Comparison of ENCODE assay signal across 19 cellular contexts in the genomic region with DNA sequence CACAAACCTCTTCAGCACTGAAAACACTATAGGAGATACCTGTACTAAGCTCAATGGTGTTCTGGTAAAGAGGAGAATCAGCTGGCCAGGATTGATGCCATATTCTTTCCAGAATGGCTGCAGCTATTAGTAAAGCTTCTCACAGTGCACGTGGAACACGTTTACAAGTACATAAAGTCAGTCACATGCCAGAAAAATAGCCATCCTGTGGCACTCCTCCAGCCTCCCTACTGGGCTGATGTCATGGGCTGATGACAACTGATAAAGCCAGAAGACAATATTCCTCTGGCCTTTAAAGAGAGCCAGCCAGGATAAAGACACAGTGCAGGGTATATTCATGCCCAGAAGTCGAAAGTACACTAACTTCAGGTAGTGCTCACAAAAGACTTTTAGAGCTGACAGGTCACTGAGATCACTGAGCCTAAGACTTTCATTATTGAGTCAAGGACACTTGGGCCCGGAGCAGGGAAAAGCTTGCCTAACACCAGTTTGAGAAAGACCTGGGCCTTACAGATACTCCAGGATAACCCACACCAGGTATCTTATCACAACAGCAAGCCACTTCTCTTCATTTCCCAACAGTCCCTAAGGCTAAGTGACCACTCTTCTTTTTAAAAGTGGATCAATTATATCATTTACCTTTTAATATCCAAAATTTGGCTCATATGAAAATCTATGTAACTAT. TPM values are rescaled to one million over a fixed set of nuclear protein-coding genes. Genes with fewer than 3 reads are reported as not detected.
DNase-seq lines count a peak whose midpoint lies in the region; ATAC-seq and TF ChIP-seq lines count a peak whose summit lies in the region.
"Had no signal": no experiment of that assay in that cellular context is flagged by ENCODE, and none has a peak within 500 bp of the region (broad histone marks: within the 10 kb centered on the region; RNA-seq: fewer than 3 reads in every experiment).

No MANE protein-coding gene starts in this region.

- ATAC-seq in HG03045 (IDR thresholded peaks at IDR 0.05; ENCODE audit: unreplicated experiment) = no peak
- ATAC-seq: gastroesophageal sphincter, T-cell had no signal

- no peak overlapping the region for H3K4me3 ChIP-seq in BE2C (ENCODE audit: low read depth, low read length)
- H3K4me3 ChIP-seq in LNCaP clone FGC (ENCODE audit: low read depth, low read length) = no peak overlapping the region
- H3K4me3 ChIP-seq: BLaER1, coronary artery, gastroesophageal sphincter, smooth muscle cell had no signal

- H3K27me3 ChIP-seq in BE2C = no peaks in the 10 kb centered on the region
- H3K27me3 ChIP-seq: BLaER1, gastroesophageal sphincter had no signal

- no peaks in the 10 kb centered on the region for H3K9me3 ChIP-seq in BE2C
- H3K9me3 ChIP-seq: BLaER1, gastroesophageal sphincter had no signal

- H3K4me1 ChIP-seq in BE2C = peaks cover 4% of the 10 kb centered on the region; the same call in 1 of the 2 replicates

- H3K36me3 ChIP-seq in BE2C = peaks cover 17% of the 10 kb centered on the region

- no peak for TF ChIP-seq CTCF in BE2C (IDR thresholded peaks at IDR 0.05; ENCODE audit: low read depth, low read length)
- no peak for TF ChIP-seq CTCF in LNCaP clone FGC (IDR thresholded peaks at IDR 0.05; ENCODE audit: control insufficient read depth, extremely low read depth, insufficient read depth)

- peak; percentile 40 for DNase-seq in BE2C
- DNase-seq in LNCaP clone FGC (ENCODE audit: low read depth) = peak; percentile 97
- DNase-seq in dermis blood vessel endothelial cell = peak; percentile 27
- peak; percentile 8 to 80 for DNase-seq in lung microvascular endothelial cell (ENCODE audit: low read depth in 2 of 2)
- DNase-seq in medulla oblongata (ENCODE audit: extremely low spot score) = no peak
- DNase-seq in T-helper 2 cell = no peak
- no peak for DNase-seq in inferior parietal cortex (ENCODE audit: extremely low spot score)
- DNase-seq: activated CD4-positive, alpha-beta memory T cell treated with anti-CD3 and anti-CD28 coated beads for 36 hours; activated naive CD4-positive, alpha-beta T cell treated with Interleukin-2 at 50 U/mL for 16 hours; mammary epithelial cell; naive B cell; NCI-H2227 treated with DMSO at 0.1 percent for 48 hours; stimulated activated CD8-positive, alpha-beta memory T cell treated with anti-CD3 and anti-CD28 coated beads, Interleukin-4, amount 100 ng/mL, for 48 hours; T-cell had no signal

RNA-seq across cellular contexts. Expression of a gene that starts 29.4 kb away (rescaled TPM):
- 12.7 TPM for polyA plus RNA-seq in BE2C (2012; ENCODE audit: insufficient read depth, insufficient read length, low read depth)
- 3.1 and 5.4 TPM in 2 replicates for total RNA-seq in dermis blood vessel endothelial cell
- 2.6 TPM in 2 replicates for total RNA-seq in lung microvascular endothelial cell

RNA-seq across cellular contexts. Expression of a gene that starts 29.7 kb away (rescaled TPM):
- polyA plus RNA-seq in BE2C (2012; ENCODE audit: insufficient read depth, insufficient read length, low read depth) = 99.2 TPM
- total RNA-seq in dermis blood vessel endothelial cell (37.1 and 51.6 TPM in 2 replicates), lung microvascular endothelial cell (19.2 and 32.9 TPM in 2 replicates)

RNA-seq across cellular contexts. Expression of a gene that starts 49.7 kb away (rescaled TPM):
- 9.8 TPM for polyA plus RNA-seq in BE2C (2012; ENCODE audit: insufficient read depth, insufficient read length, low read depth)
- total RNA-seq in dermis blood vessel endothelial cell = 190 and 193 TPM in 2 replicates
- total RNA-seq in lung microvascular endothelial cell = 106 and 142 TPM in 2 replicates

Comparison
In these comparisons a context has a peak if more than half of its experiments do, and no peak if none do; other contexts are left out.
1. DNase-seq: peak in BE2C (single experiment), LNCaP clone FGC (single experiment), dermis blood vessel endothelial cell (single experiment) and lung microvascular endothelial cell (2 of 2); none in medulla oblongata (single experiment), T-helper 2 cell (0 of 5) and inferior parietal cortex (single experiment).